Comparison of ENCODE assay signal across 1 cellular context in genomic region chr5:140549237-140550144, GRCh38.
TF ChIP-seq lines count a peak whose summit lies in the region.

No MANE protein-coding gene starts in this region.

TF ChIP-seq in H1, 55 proteins besides CTCF, POLR2A, EP300 and RAD21:
- no peak for TF ChIP-seq JUN (IDR thresholded peaks at IDR 0.05; ENCODE audit: low read depth, low read length)
- no peak for TF ChIP-seq SP2 (IDR thresholded peaks at IDR 0.05; ENCODE audit: low read length)
- TF ChIP-seq CBX8 (IDR thresholded peaks at IDR 0.05; ENCODE audit: borderline replicate concordance, low read depth, low read length) = no peak
- TF ChIP-seq USF2 (IDR thresholded peaks at IDR 0.05; ENCODE audit: low read length) = no peak
- no peak for TF ChIP-seq SIN3A (conservative IDR thresholded peaks at IDR 0.05 in 1 of 2, IDR thresholded peaks at IDR 0.05 in 1 of 2; ENCODE audit: low read depth in 1 of 2, low read length in 2 of 2)
- TF ChIP-seq RFX5 (IDR thresholded peaks at IDR 0.05; ENCODE audit: borderline replicate concordance, low read depth, low read length) = no peak
- TF ChIP-seq POLR2AphosphoS5 (IDR thresholded peaks at IDR 0.05; ENCODE audit: low read depth, low read length) = peak; percentile 31; the same call in 1 of the 2 replicates
